ENCODE assay signal across 32 cellular contexts in the genomic region with DNA sequence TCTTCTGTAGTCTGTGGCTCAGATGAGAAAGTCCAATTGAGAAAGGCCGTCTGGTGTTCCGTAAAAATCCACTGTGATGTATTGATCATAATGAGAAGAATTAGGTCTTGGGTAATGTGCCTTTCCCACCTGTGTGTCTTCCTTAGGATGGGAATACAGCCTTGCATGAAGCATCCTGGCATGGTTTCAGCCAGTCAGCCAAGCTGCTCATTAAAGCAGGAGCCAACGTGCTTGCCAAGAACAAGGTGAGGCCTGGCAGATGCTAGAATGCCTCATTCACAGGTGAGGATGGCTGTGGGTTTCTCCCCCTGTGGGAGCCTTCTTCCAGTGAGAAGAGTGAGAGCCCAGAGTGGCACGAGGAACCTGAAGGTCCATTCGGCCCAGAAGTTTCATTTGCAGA.
"Had no signal": no experiment of that assay in that cellular context is flagged by ENCODE, and none has a peak within 500 bp of the region (broad histone marks: within the 10 kb centered on the region; RNA-seq: fewer than 3 reads in every experiment).

No MANE protein-coding gene starts in this region.

- H3K27ac Mint-ChIP-seq: activated B cell treated with CpG ODN at 0.5 μM for 24 hours; activated CD8-positive, alpha-beta memory T cell treated with anti-CD3 and anti-CD28 coated beads, Interleukin-2, amount 10 ng/mL, durations not matched to agents 7 days and 5 days; activated CD8-positive, alpha-beta T cell treated with anti-CD3 and anti-CD28 coated beads for 36 hours; activated naive CD4-positive, alpha-beta T cell treated with anti-CD3 and anti-CD28 coated beads for 36 hours; activated naive CD8-positive, alpha-beta T cell treated with anti-CD3 and anti-CD28 coated beads, Interleukin-2, amount 10 ng/mL, durations not matched to agents 7 days and 5 days; dendritic cell treated with granulocyte-macrophage colony-stimulating factor and Interleukin-4, amounts not matched to agents 40 ng/mL and 50 ng/mL, for 4 days; endodermal cell; immature natural killer cell; naive thymus-derived CD4-positive, alpha-beta T cell; stimulated activated effector memory CD8-positive, alpha-beta T cell treated with anti-CD3 and anti-CD28 coated beads, Interleukin-12 subunit alpha, Interleukin-12 subunit beta, amount 100 ng/mL, for 72 hours; stimulated activated naive CD8-positive, alpha-beta T cell treated with anti-CD3 and anti-CD28 coated beads, Interleukin-15, Interleukin-2, amounts not matched to agents 100 ng/mL and 50 ng/mL, for 24 hours; T-helper 17 cell had no signal

- H3K4me3 ChIP-seq: pancreas, psoas muscle, sigmoid colon, upper lobe of left lung, vagina had no signal

- ATAC-seq: activated CD8-positive, alpha-beta memory T cell treated with anti-CD3 and anti-CD28 coated beads, Interleukin-2, amount 10 ng/mL, durations not matched to agents 7 days and 5 days; activated CD8-positive, alpha-beta T cell treated with anti-CD3 and anti-CD28 coated beads for 36 hours; esophagus mucosa; left colon; naive thymus-derived CD4-positive, alpha-beta T cell; pancreas; psoas muscle; stimulated activated effector memory CD8-positive, alpha-beta T cell treated with anti-CD3 and anti-CD28 coated beads, Interleukin-12 subunit alpha, Interleukin-12 subunit beta, amount 100 ng/mL, for 72 hours; T-helper 17 cell had no signal

- H3K9me3 Mint-ChIP-seq: activated B cell treated with CpG ODN at 0.5 μM for 24 hours; activated CD8-positive, alpha-beta T cell treated with anti-CD3 and anti-CD28 coated beads for 36 hours; activated naive CD4-positive, alpha-beta T cell treated with anti-CD3 and anti-CD28 coated beads for 36 hours; activated naive CD8-positive, alpha-beta T cell treated with anti-CD3 and anti-CD28 coated beads, Interleukin-2, amount 10 ng/mL, durations not matched to agents 7 days and 5 days; dendritic cell treated with granulocyte-macrophage colony-stimulating factor and Interleukin-4, amounts not matched to agents 40 ng/mL and 50 ng/mL, for 4 days; endodermal cell; immature natural killer cell; naive thymus-derived CD4-positive, alpha-beta T cell; stimulated activated effector memory CD8-positive, alpha-beta T cell treated with anti-CD3 and anti-CD28 coated beads, Interleukin-12 subunit alpha, Interleukin-12 subunit beta, amount 100 ng/mL, for 72 hours; stimulated activated naive CD8-positive, alpha-beta T cell treated with anti-CD3 and anti-CD28 coated beads, Interleukin-15, Interleukin-2, amounts not matched to agents 100 ng/mL and 50 ng/mL, for 24 hours had no signal

- FAIRE-seq: astrocyte, kidney, pancreas, small intestine had no signal

- DNase-seq: activated B cell treated with CpG ODN at 0.5 μM for 24 hours; activated CD4-positive, alpha-beta T cell treated with anti-CD3 and anti-CD28 coated beads, Interleukin-2, amount 50 U/mL, for 1 hour; activated CD8-positive, alpha-beta memory T cell treated with anti-CD3 and anti-CD28 coated beads, Interleukin-2, amount 10 ng/mL, durations not matched to agents 7 days and 5 days; activated CD8-positive, alpha-beta T cell treated with anti-CD3 and anti-CD28 coated beads for 36 hours; activated naive CD4-positive, alpha-beta T cell treated with anti-CD3 and anti-CD28 coated beads for 36 hours; activated naive CD8-positive, alpha-beta T cell treated with anti-CD3 and anti-CD28 coated beads, Interleukin-2, amount 10 ng/mL, durations not matched to agents 7 days and 5 days; activated T-cell treated with anti-CD3 and anti-CD28 coated beads, Interleukin-2, amount 50 U/mL, for 48 hours; brain microvascular endothelial cell; endodermal cell; foreskin fibroblast; head of caudate nucleus; hypothalamus; immature natural killer cell; kidney; left colon; midbrain; naive thymus-derived CD4-positive, alpha-beta T cell; nucleus accumbens; pancreas; psoas muscle; sigmoid colon; small intestine; stimulated activated CD4-positive, alpha-beta T cell treated with anti-CD3 and anti-CD28 coated beads, Interleukin-4, amount 100 ng/mL, for 24 hours; T-helper 17 cell; T1000; upper lobe of left lung had no signal

- H3K36me3 Mint-ChIP-seq: activated CD8-positive, alpha-beta memory T cell treated with anti-CD3 and anti-CD28 coated beads, Interleukin-2, amount 10 ng/mL, durations not matched to agents 7 days and 5 days; immature natural killer cell; naive thymus-derived CD4-positive, alpha-beta T cell; stimulated activated effector memory CD8-positive, alpha-beta T cell treated with anti-CD3 and anti-CD28 coated beads, Interleukin-12 subunit alpha, Interleukin-12 subunit beta, amount 100 ng/mL, for 72 hours had no signal
